8 cellular contexts compared by ENCODE assay signal in genomic region chr17:48791128-48792032, GRCh38. TPM values are rescaled to one million over a fixed set of nuclear protein-coding genes. Genes with fewer than 3 reads are reported as not detected.
DNase-seq lines count a peak whose midpoint lies in the region; ATAC-seq and TF ChIP-seq lines count a peak whose summit lies in the region.

No MANE protein-coding gene starts in this region.

- WGBS in IMR-90 (ENCODE audit: extremely low coverage in 2 of 2, insufficient read length in 1 of 2), 2 experiments = 47% methylated on average over 4 of the region's 14 CpGs; no CpG with 5 or more reads in 1 of the 2 experiments

- ATAC-seq in IMR-90 (ENCODE audit: low read depth) = peak; percentile 92
- peak; percentile 83 for ATAC-seq in stimulated activated effector memory CD8-positive, alpha-beta T cell treated with anti-CD3 and anti-CD28 coated beads, Interleukin-12 subunit alpha, Interleukin-12 subunit beta, amount 100 ng/mL, for 72 hours
- ATAC-seq in HG03175 (IDR thresholded peaks at IDR 0.05; ENCODE audit: unreplicated experiment) = no peak

- intact Hi-C loops in IMR-90 (cut with micrococcal nuclease) = loop anchor here (1.0 kb wide), 2 partner anchors 67 to 113 kb away; no protein-coding TSS in a partner anchor

- peak overlapping the region; percentile 79 for H2AFZ ChIP-seq in IMR-90 (replicated peaks; ENCODE audit: low read length, poor library complexity)

- H2BK5ac ChIP-seq in IMR-90 (ENCODE audit: low read depth, low read length, poor library complexity, severe bottlenecking) = no peak overlapping the region

- H3K4me3 ChIP-seq in DOHH2 (ENCODE audit: low read length) = no peak overlapping the region
- H3K4me3 ChIP-seq in IMR-90 (ENCODE audit: insufficient read depth, low read depth, low read length) = no peak overlapping the region
- no peak overlapping the region for H3K4me3 ChIP-seq in cardiac fibroblast (replicated peaks in 1 of 2; ENCODE audit: low read depth in 2 of 2, low read length in 2 of 2)

- no peaks in the 10 kb centered on the region for H3K79me1 ChIP-seq in IMR-90 (ENCODE audit: low read depth in 1 of 2, low read length in 2 of 2)

- peak; percentile 80 for TF ChIP-seq RAD21 in IMR-90 (IDR thresholded peaks at IDR 0.05; ENCODE audit: low read length)

- H3K9me3 ChIP-seq in DOHH2 (ENCODE audit: control insufficient read depth, insufficient read depth, low read length) (no peaks in the 10 kb centered on the region), IMR-90 (ENCODE audit: control insufficient read depth, insufficient read depth, low read length) (no peaks in the 10 kb centered on the region)

- H3K23ac ChIP-seq in IMR-90 (ENCODE audit: low read depth, low read length) = no peak overlapping the region

- no peak overlapping the region for H2BK20ac ChIP-seq in IMR-90 (ENCODE audit: low read depth, low read length)

- no peak overlapping the region for H3K14ac ChIP-seq in IMR-90 (replicated peaks; ENCODE audit: low read depth, low read length)

- H4K8ac ChIP-seq in IMR-90 (ENCODE audit: low read depth in 2 of 2, low read length in 2 of 2) = peak overlapping the region in 1 of 2 experiments; percentile 47; a peak in 1 of 4 replicates

- no peak overlapping the region for H3K56ac ChIP-seq in IMR-90 (ENCODE audit: extremely low read depth, insufficient read depth, low read length)

- POLR2A ChIA-PET in IMR-90 (lab: Charles Lee; ENCODE audit: unreplicated experiment) = no interaction called here

- H4K20me1 ChIP-seq in DOHH2 (ENCODE audit: control insufficient read depth, insufficient read depth, low read depth, low read length) (no peaks in the 10 kb centered on the region), IMR-90 (ENCODE audit: insufficient read depth, low read length) (no peaks in the 10 kb centered on the region)

- peak overlapping the region; percentile 19 for H3K27ac Mint-ChIP-seq in stimulated activated effector memory CD8-positive, alpha-beta T cell treated with anti-CD3 and anti-CD28 coated beads, Interleukin-12 subunit alpha, Interleukin-12 subunit beta, amount 100 ng/mL, for 72 hours

- H3K9me2 ChIP-seq in DOHH2 (replicated peaks; ENCODE audit: control insufficient read depth, low read length) = no peaks in the 10 kb centered on the region

- H2BK15ac ChIP-seq in IMR-90 (ENCODE audit: low read depth, low read length) = no peak overlapping the region

- H3K18ac ChIP-seq in IMR-90 (ENCODE audit: low read depth, low read length) = no peak overlapping the region

- no peaks in the 10 kb centered on the region for H3K36me3 Mint-ChIP-seq in stimulated activated effector memory CD8-positive, alpha-beta T cell treated with anti-CD3 and anti-CD28 coated beads, Interleukin-12 subunit alpha, Interleukin-12 subunit beta, amount 100 ng/mL, for 72 hours

- DNase-seq in IMR-90 = peak; percentile 79
- peak; percentile 93 for DNase-seq in SK-MEL-5 (ENCODE audit: low read depth, low spot score)
- DNase-seq in cardiac fibroblast (ENCODE audit: low read depth in 2 of 2) = peak; percentile 87 to 89
- DNase-seq in kidney glomerular epithelial cell (lab: John Stamatoyannopoulos, UW) = peak; percentile 37
- DNase-seq in stimulated activated effector memory CD8-positive, alpha-beta T cell treated with anti-CD3 and anti-CD28 coated beads, Interleukin-12 subunit alpha, Interleukin-12 subunit beta, amount 100 ng/mL, for 72 hours (ENCODE audit: low spot score in 2 of 2) = peak in 1 of 2 donors; percentile 55

- H3K9ac ChIP-seq in IMR-90 (ENCODE audit: low read depth, low read length) = no peak overlapping the region

- TF ChIP-seq CTCF in 22Rv1 (IDR thresholded peaks at IDR 0.05) (peak; percentile 88), DOHH2 (IDR thresholded peaks at IDR 0.05; ENCODE audit: low read depth, low read length, poor library complexity, severe bottlenecking) (peak; percentile 58), IMR-90 (conservative IDR thresholded peaks at IDR 0.05; ENCODE audit: low read depth, low read length) (peak; percentile 91), cardiac fibroblast (IDR thresholded peaks at IDR 0.05; ENCODE audit: low read depth, low read length) (peak; percentile 88)

- peak overlapping the region; percentile 40 for H3K27ac ChIP-seq in 22Rv1
- no peak overlapping the region for H3K27ac ChIP-seq in DOHH2 (ENCODE audit: low read depth, low read length)
- no peak overlapping the region for H3K27ac ChIP-seq in IMR-90 (ENCODE audit: insufficient read depth, low read length)

- CTCF ChIA-PET in IMR-90 (lab: Yijun Ruan, JAX) = interaction anchor here (0.5 to 2.0 kb wide), 12 partner anchors 14 to 1013 kb away, joined by 3 to 14 read pairs (median 4); no protein-coding TSS in a partner anchor

- H3K27me3 ChIP-seq in DOHH2 (ENCODE audit: control insufficient read depth, low read length) (peaks cover 24% of the 10 kb centered on the region; the same call in 1 of the 2 replicates), IMR-90 (ENCODE audit: control insufficient read depth, insufficient read depth, low read length) (peaks cover 33% of the 10 kb centered on the region)

- H2AK5ac ChIP-seq in IMR-90 (ENCODE audit: low read depth, low read length) = no peak overlapping the region

- no peak overlapping the region for H4K91ac ChIP-seq in IMR-90 (ENCODE audit: insufficient read depth, low read depth, low read length)

- H4K5ac ChIP-seq in IMR-90 (ENCODE audit: low read depth, low read length) = no peak overlapping the region

- H3K36me3 ChIP-seq in DOHH2 (ENCODE audit: control insufficient read depth, low read length) (no peaks in the 10 kb centered on the region), IMR-90 (ENCODE audit: control insufficient read depth, insufficient read depth, low read length) (no peaks in the 10 kb centered on the region)

- H3K4me1 Mint-ChIP-seq in stimulated activated effector memory CD8-positive, alpha-beta T cell treated with anti-CD3 and anti-CD28 coated beads, Interleukin-12 subunit alpha, Interleukin-12 subunit beta, amount 100 ng/mL, for 72 hours = peaks cover 15% of the 10 kb centered on the region

- no peak overlapping the region for H3K4me3 Mint-ChIP-seq in stimulated activated effector memory CD8-positive, alpha-beta T cell treated with anti-CD3 and anti-CD28 coated beads, Interleukin-12 subunit alpha, Interleukin-12 subunit beta, amount 100 ng/mL, for 72 hours

- TF ChIP-seq POLR2A in IMR-90 (IDR thresholded peaks at IDR 0.05; ENCODE audit: low read depth, low read length) = no peak

- H3K9me3 Mint-ChIP-seq in stimulated activated effector memory CD8-positive, alpha-beta T cell treated with anti-CD3 and anti-CD28 coated beads, Interleukin-12 subunit alpha, Interleukin-12 subunit beta, amount 100 ng/mL, for 72 hours = no peaks in the 10 kb centered on the region

- peaks cover 13% of the 10 kb centered on the region for H3K9me1 ChIP-seq in IMR-90 (ENCODE audit: insufficient read depth, low read length)

- no peaks in the 10 kb centered on the region for H3K79me2 ChIP-seq in DOHH2 (ENCODE audit: control insufficient read depth, low read length)

- dilution Hi-C loops in IMR-90 (cut with HindIII; ENCODE audit: low sequenced_read_pairs, unreplicated experiment) = no loop called here

- H3K4ac ChIP-seq in IMR-90 (ENCODE audit: low read depth, low read length) = no peak overlapping the region

- no peak overlapping the region for H3K4me2 ChIP-seq in DOHH2 (ENCODE audit: low read length)
- H3K4me2 ChIP-seq in IMR-90 (ENCODE audit: low read depth, low read length) = no peak overlapping the region

- no TSS peak for BruUV-seq in IMR-90 (replicated peaks; lab: Mats Ljungman, UMichigan)

- no peak overlapping the region for H2BK120ac ChIP-seq in IMR-90 (ENCODE audit: low read depth, low read length)

- H2AK9ac ChIP-seq in IMR-90 (replicated peaks; ENCODE audit: low read depth, low read length, poor library complexity) = no peak overlapping the region

- in situ Hi-C loops in IMR-90 (cut with MboI; ENCODE audit: low sequenced_read_pairs) = loop anchor here (5.0 kb wide), 1 partner anchor 124 kb away; no protein-coding TSS in a partner anchor
- in situ Hi-C loops in SK-MEL-5 (cut with HindIII; ENCODE audit: low pct_unique_long_range_greater_than_20kb, low sequenced_read_pairs) = no loop called here

- H3K4me1 ChIP-seq in DOHH2 (ENCODE audit: control insufficient read depth, low read length) (no peaks in the 10 kb centered on the region), IMR-90 (ENCODE audit: control insufficient read depth, insufficient read depth, low read length) (peaks cover 14% of the 10 kb centered on the region)

- no peaks in the 10 kb centered on the region for H3F3A ChIP-seq in DOHH2 (ENCODE audit: control insufficient read depth, insufficient read depth)

TF ChIP-seq in IMR-90, 13 proteins besides CTCF, POLR2A, EP300 and RAD21:
- no peak for TF ChIP-seq USF2 (IDR thresholded peaks at IDR 0.05; ENCODE audit: low read depth, low read length)
- TF ChIP-seq CEBPB (IDR thresholded peaks at IDR 0.05; ENCODE audit: low read depth, low read length) = no peak
- peak; percentile 92 for TF ChIP-seq SMC3 (IDR thresholded peaks at IDR 0.05; ENCODE audit: low read depth, low read length)
- TF ChIP-seq MAZ (IDR thresholded peaks at IDR 0.05; ENCODE audit: borderline replicate concordance, low read depth, low read length) = no peak

RNA-seq across cellular contexts. Expression of gene TTLL6, which starts 25.6 kb away (rescaled TPM):
- total RNA-seq in IMR-90 (2012; rRNA removed) = not detected in 2 replicates
- polyA plus RNA-seq in IMR-90 (2012; rRNA removed) = not detected in 2 replicates
- not detected in 2 replicates for polyA plus RNA-seq in IMR-90 (2012; cell fraction: cytosol; rRNA removed)
- 0.07 and 0.21 TPM in 2 replicates for polyA plus RNA-seq in IMR-90 (2012; cell fraction: nucleus; rRNA removed; ENCODE audit: low replicate concordance)
- 1.7 and 2.1 TPM in 2 replicates for total RNA-seq in SK-MEL-5 (2014; rRNA removed; shearing (Covaris generic))
- polyA plus RNA-seq in SK-MEL-5 (2015; cell fraction: cytosol; rRNA removed) = 0.69 and 3.5 TPM in 2 replicates
- 15.5 and 28.7 TPM in 2 replicates for polyA plus RNA-seq in SK-MEL-5 (2015; cell fraction: nucleus; rRNA removed)

RNA-seq across cellular contexts. Expression of gene CALCOCO2, which starts 39.5 kb away (rescaled TPM):
- 32.2 and 53.4 TPM in 2 replicates for total RNA-seq in IMR-90 (2012; rRNA removed)
- polyA plus RNA-seq in IMR-90 (2012; rRNA removed) = 31.1 and 35.9 TPM in 2 replicates
- 6.7 and 15.7 TPM in 2 replicates for polyA plus RNA-seq in IMR-90 (2012; cell fraction: cytosol; rRNA removed)
- polyA plus RNA-seq in IMR-90 (2012; cell fraction: nucleus; rRNA removed; ENCODE audit: low replicate concordance) = 7.9 and 49.3 TPM in 2 replicates
- 29.1 and 37.7 TPM in 2 replicates for total RNA-seq in SK-MEL-5 (2014; rRNA removed; shearing (Covaris generic))
- polyA plus RNA-seq in SK-MEL-5 (2015; cell fraction: cytosol; rRNA removed) = 51.4 and 70.8 TPM in 2 replicates
- polyA plus RNA-seq in SK-MEL-5 (2015; cell fraction: nucleus; rRNA removed) = 112 and 126 TPM in 2 replicates
